In genomic region chr2:111897630-111897923, GRCh38 we compare ENCODE assay signal across 8 cellular contexts. TPM values are rescaled to one million over a fixed set of nuclear protein-coding genes. Genes with fewer than 3 reads are reported as not detected.
DNase-seq lines count a peak whose midpoint lies in the region; ATAC-seq and TF ChIP-seq lines count a peak whose summit lies in the region.

No MANE protein-coding gene starts in this region.

- DNase-seq in SJCRH30, result no peak
- no peak for DNase-seq in fibroblast of villous mesenchyme (ENCODE audit: low read depth)
- DNase-seq in NCI-H128 (lab: John Stamatoyannopoulos, UW; ENCODE audit: unreplicated experiment), result no peak
- DNase-seq in hypothalamus (lab: John Stamatoyannopoulos, UW), result no peak
- no peak for DNase-seq in RKO (ENCODE audit: low spot score)

- H3K9me3 ChIP-seq in SJCRH30 (replicated peaks) (no peaks in the 10 kb centered on the region), skeletal muscle tissue (ENCODE audit: control insufficient read depth in 3 of 3, low read length in 3 of 3) (no peaks in the 10 kb centered on the region)

- no peak overlapping the region; the same call in 1 of the 2 replicates for H3K27ac ChIP-seq in SJCRH30
- H3K27ac ChIP-seq in skeletal muscle tissue (ENCODE audit: low read depth, low read length), result peak overlapping the region; percentile 72

- H3K9ac ChIP-seq in skeletal muscle tissue (ENCODE audit: low read depth in 1 of 3, low read length in 3 of 3), result peak overlapping the region; percentile 63 to 79 (median 63)

- peak overlapping the region; percentile 86 for H3K4me3 ChIP-seq in SJCRH30
- H3K4me3 ChIP-seq in fibroblast of villous mesenchyme (ENCODE audit: low read depth, low read length), result peak overlapping the region; percentile 70
- H3K4me3 ChIP-seq in skeletal muscle tissue (ENCODE audit: low read length in 3 of 3), result peak overlapping the region; percentile 70 to 75 (median 72)

- H3K27me3 ChIP-seq in SJCRH30 (no peaks in the 10 kb centered on the region), skeletal muscle tissue (ENCODE audit: control insufficient read depth in 3 of 3, insufficient read depth in 3 of 3, low read length in 3 of 3) (peaks cover 0 to 23% (median 13%) of the 10 kb centered on the region in 3 donors)

- TF ChIP-seq CTCF in fibroblast of villous mesenchyme (IDR thresholded peaks at IDR 0.05; ENCODE audit: insufficient read depth, low read depth, low read length), result no peak

- H3K36me3 ChIP-seq in SJCRH30 (no peaks in the 10 kb centered on the region), skeletal muscle tissue (ENCODE audit: control insufficient read depth in 3 of 3, insufficient read depth in 3 of 3, low read length in 3 of 3) (no peaks in the 10 kb centered on the region)

- peak; percentile 38 for ATAC-seq in GM21528 (IDR thresholded peaks at IDR 0.05; ENCODE audit: low FRiP score, unreplicated experiment)
- no peak for ATAC-seq in GM18867 (IDR thresholded peaks at IDR 0.05; ENCODE audit: unreplicated experiment)

- H3K4me1 ChIP-seq in SJCRH30 (no peaks in the 10 kb centered on the region), skeletal muscle tissue (ENCODE audit: control insufficient read depth in 3 of 3, insufficient read depth in 3 of 3, low read length in 3 of 3) (peaks cover 10 to 18% (median 12%) of the 10 kb centered on the region in 3 donors)

RNA-seq across cellular contexts. Expression of gene MERTK, which starts 0.8 kb away (rescaled TPM):
- total RNA-seq in SJCRH30 (2014; rRNA removed; shearing (Covaris generic)), result 6.7 and 6.8 TPM in 2 replicates
- under 0.01 TPM in 2 replicates for total RNA-seq in fibroblast of villous mesenchyme
- 4.2 TPM for total RNA-seq in skeletal muscle tissue

RNA-seq across cellular contexts. Expression of gene ANAPC1, which starts 13.6 kb away (rescaled TPM):
- 102 and 107 TPM in 2 replicates for total RNA-seq in SJCRH30 (2014; rRNA removed; shearing (Covaris generic))
- total RNA-seq in fibroblast of villous mesenchyme (54.1 and 54.8 TPM in 2 replicates), skeletal muscle tissue (38.6 TPM)
